ENCODE assay signal across 31 cellular contexts in genomic region chr7:11231190-11231589, GRCh38.
"Had no signal": no experiment of that assay in that cellular context is flagged by ENCODE, and none has a peak within 500 bp of the region (broad histone marks: within the 10 kb centered on the region; RNA-seq: fewer than 3 reads in every experiment).

No MANE protein-coding gene starts in this region.

- H3K4me1 ChIP-seq: Peyer's patch, SJSA1 had no signal

- H3K27ac ChIP-seq: body of pancreas, Peyer's patch, SJSA1 had no signal

- ATAC-seq: activated CD8-positive, alpha-beta T cell treated with anti-CD3 and anti-CD28 coated beads for 36 hours; activated T-cell treated with anti-CD3 and anti-CD28 coated beads, Interleukin-2, amount 50 U/mL, for 72 hours; activated T-helper 17 cell treated with anti-CD3 and anti-CD28 coated beads, Interleukin-2, amount 50 U/mL, for 72 hours; body of pancreas; K562; PC-3 had no signal

- H3K36me3 ChIP-seq: adrenal gland, MG63, Peyer's patch, SJSA1 had no signal

- DNase-seq: activated CD4-positive, alpha-beta T cell treated with anti-CD3 and anti-CD28 coated beads, Interleukin-2, amount 10 ng/mL, durations not matched to agents 24 days and 14 days; activated CD4-positive, alpha-beta T cell treated with anti-CD3 and anti-CD28 coated beads, Interleukin-2, amount 50 U/mL, for 4 hours; activated CD8-positive, alpha-beta T cell treated with anti-CD3 and anti-CD28 coated beads for 36 hours; activated gamma-delta T cell; activated naive CD4-positive, alpha-beta T cell treated with Interleukin-2 at 50 U/mL for 16 hours; activated naive CD8-positive, alpha-beta T cell treated with anti-CD3 and anti-CD28 coated beads, Interleukin-2, amount 10 ng/mL, durations not matched to agents 7 days and 5 days; activated T-cell treated with anti-CD3 and anti-CD28 coated beads, Interleukin-2, amount 50 U/mL, for 1 hour; activated T-cell treated with anti-CD3 and anti-CD28 coated beads, Interleukin-2, amount 50 U/mL, for 72 hours; adrenal gland; body of pancreas; caudate nucleus; MG63; NCI-H1048; NCI-H1105 treated with DMSO at 0.1 percent for 48 hours; NCI-H1436 treated with DMSO at 0.1 percent for 48 hours; NCI-H1694 treated with DMSO at 0.1 percent for 48 hours; NCI-H2029 treated with DMSO at 0.1 percent for 48 hours; NCI-H2107; NCI-H2171; NCI-H510A; NCI-H526; NCI-H748 treated with DMSO at 0.1 percent for 48 hours; NK-92 treated with Interleukin-12 subunit alpha and Interleukin-12 subunit beta, amount 100 ng/mL, for 24 hours; PC-3; Peyer's patch; RPMI8226; SHP77 treated with DMSO at 0.1 percent for 48 hours; SK-N-SH had no signal

- H3K9ac ChIP-seq: SK-N-SH had no signal

- H3K9me3 ChIP-seq: adrenal gland, body of pancreas, MG63, Peyer's patch, SJSA1, SK-N-SH had no signal

- H3K4me3 ChIP-seq: adrenal gland, body of pancreas, K562, MG63, Peyer's patch, SJSA1 had no signal

- H3K27me3 ChIP-seq: adrenal gland, body of pancreas, MG63, Peyer's patch, SJSA1 had no signal
